Comparison of ENCODE assay signal across 25 cellular contexts in the genomic region with DNA sequence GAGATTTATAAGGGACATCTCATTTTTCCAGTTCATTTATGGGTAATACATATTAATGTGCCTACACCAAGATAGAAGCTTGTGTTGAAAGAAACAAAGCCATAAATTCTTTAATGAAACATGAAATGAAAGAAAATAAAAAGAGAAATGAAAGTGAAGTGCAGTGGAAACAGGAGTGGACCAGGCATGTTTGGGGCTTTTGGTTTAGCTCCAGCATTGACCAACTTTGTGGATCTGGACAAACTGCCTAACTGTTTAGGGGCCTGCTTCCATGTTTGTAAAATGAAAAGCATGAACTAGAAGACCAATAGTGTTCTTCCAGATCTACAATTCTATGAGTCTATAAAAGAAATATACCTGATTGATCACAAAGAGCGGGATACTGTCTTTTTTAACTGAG.
DNase-seq lines count a peak whose midpoint lies in the region; ATAC-seq and TF ChIP-seq lines count a peak whose summit lies in the region.
"Had no signal": no experiment of that assay in that cellular context is flagged by ENCODE, and none has a peak within 500 bp of the region (broad histone marks: within the 10 kb centered on the region; RNA-seq: fewer than 3 reads in every experiment).

No MANE protein-coding gene starts in this region.

- H3K4me3 Mint-ChIP-seq in activated T-cell treated with anti-CD3 and anti-CD28 coated beads, Interleukin-2, amount 50 U/mL, for 24 hours: no peak overlapping the region
- H3K4me3 Mint-ChIP-seq in activated T-cell treated with anti-CD3 and anti-CD28 coated beads, Interleukin-2, amount 50 U/mL, for 72 hours: no peak overlapping the region
- no peak overlapping the region for H3K4me3 Mint-ChIP-seq in activated naive CD8-positive, alpha-beta T cell
- peak overlapping the region in 1 of 2 donors; percentile 6 for H3K4me3 Mint-ChIP-seq in stimulated activated naive B cell treated with anti-CD40 and anti-IgM and Interleukin-4, amounts not matched to agents 10 μg/mL and 1 μg/mL and 100 μg/mL, for 72 hours
- H3K4me3 Mint-ChIP-seq: CD8-positive, alpha-beta memory T cell; GM23338 had no signal

- 94 to 97% (median 97%) methylated on average over 1 of the region's 1 CpG for WGBS in stomach, 5 donors

- no peaks in the 10 kb centered on the region for H3K9me3 ChIP-seq in stomach
- no peaks in the 10 kb centered on the region for H3K9me3 ChIP-seq in colonic mucosa
- H3K9me3 ChIP-seq: HAP-1, SJCRH30 had no signal

- H3K4me1 ChIP-seq in stomach (no peaks in the 10 kb centered on the region), colonic mucosa (no peaks in the 10 kb centered on the region)
- H3K4me1 ChIP-seq: HAP-1, SJCRH30 had no signal

- ATAC-seq in activated T-cell treated with anti-CD3 and anti-CD28 coated beads, Interleukin-2, amount 50 U/mL, for 72 hours (replicated peaks in 1 of 2): no peak
- peak; percentile 63 to 73 for ATAC-seq in stimulated activated naive B cell treated with anti-CD40 and anti-IgM and Interleukin-4, amounts not matched to agents 10 μg/mL and 1 μg/mL and 100 μg/mL, for 72 hours (replicated peaks)
- no peak for ATAC-seq in HG02870 (IDR thresholded peaks at IDR 0.05; ENCODE audit: unreplicated experiment)
- ATAC-seq: GM23338, HepG2, K562, Panc1 had no signal

- H3K9ac ChIP-seq in colonic mucosa (ENCODE audit: low read depth in 2 of 2, low read length in 2 of 2): no peak overlapping the region

- peaks cover 5% of the 10 kb centered on the region for H3K9me3 Mint-ChIP-seq in activated T-cell treated with anti-CD3 and anti-CD28 coated beads, Interleukin-2, amount 50 U/mL, for 24 hours
- peaks cover 4 to 10% of the 10 kb centered on the region in 2 donors for H3K9me3 Mint-ChIP-seq in activated T-cell treated with anti-CD3 and anti-CD28 coated beads, Interleukin-2, amount 50 U/mL, for 72 hours
- H3K9me3 Mint-ChIP-seq in activated naive CD8-positive, alpha-beta T cell (ENCODE audit: low read depth): no peaks in the 10 kb centered on the region
- H3K9me3 Mint-ChIP-seq in stimulated activated naive B cell treated with anti-CD40 and anti-IgM and Interleukin-4, amounts not matched to agents 10 μg/mL and 1 μg/mL and 100 μg/mL, for 72 hours: peaks cover 5 to 6% of the 10 kb centered on the region in 2 donors
- H3K9me3 Mint-ChIP-seq: CD8-positive, alpha-beta memory T cell; GM23338 had no signal

- no peaks in the 10 kb centered on the region for H3K27me3 Mint-ChIP-seq in activated T-cell treated with anti-CD3 and anti-CD28 coated beads, Interleukin-2, amount 50 U/mL, for 24 hours
- no peaks in the 10 kb centered on the region for H3K27me3 Mint-ChIP-seq in activated T-cell treated with anti-CD3 and anti-CD28 coated beads, Interleukin-2, amount 50 U/mL, for 72 hours (ENCODE audit: low read depth)
- H3K27me3 Mint-ChIP-seq in activated naive CD8-positive, alpha-beta T cell: no peaks in the 10 kb centered on the region
- H3K27me3 Mint-ChIP-seq in stimulated activated naive B cell treated with anti-CD40 and anti-IgM and Interleukin-4, amounts not matched to agents 10 μg/mL and 1 μg/mL and 100 μg/mL, for 72 hours: no peaks in the 10 kb centered on the region
- H3K27me3 Mint-ChIP-seq: CD8-positive, alpha-beta memory T cell had no signal

- TF ChIP-seq POLR2A in stomach (IDR thresholded peaks at IDR 0.05): no peak

- H3K4me3 ChIP-seq in stomach (no peak overlapping the region), colonic mucosa (no peak overlapping the region)
- H3K4me3 ChIP-seq: GM23338, HAP-1, K562, SJCRH30 had no signal

- H3K36me3 Mint-ChIP-seq in activated T-cell treated with anti-CD3 and anti-CD28 coated beads, Interleukin-2, amount 50 U/mL, for 24 hours (ENCODE audit: low read depth): peaks cover 97% of the 10 kb centered on the region
- peaks cover 14 to 64% of the 10 kb centered on the region in 2 donors for H3K36me3 Mint-ChIP-seq in activated T-cell treated with anti-CD3 and anti-CD28 coated beads, Interleukin-2, amount 50 U/mL, for 72 hours (ENCODE audit: insufficient read depth in 2 of 2)
- H3K36me3 Mint-ChIP-seq in activated naive CD8-positive, alpha-beta T cell: peaks cover 36% of the 10 kb centered on the region
- H3K36me3 Mint-ChIP-seq in stimulated activated naive B cell treated with anti-CD40 and anti-IgM and Interleukin-4, amounts not matched to agents 10 μg/mL and 1 μg/mL and 100 μg/mL, for 72 hours: peaks cover 47 to 73% of the 10 kb centered on the region in 2 donors

- peak overlapping the region; percentile 62 for H3K27ac Mint-ChIP-seq in activated T-cell treated with anti-CD3 and anti-CD28 coated beads, Interleukin-2, amount 50 U/mL, for 24 hours
- H3K27ac Mint-ChIP-seq in activated T-cell treated with anti-CD3 and anti-CD28 coated beads, Interleukin-2, amount 50 U/mL, for 72 hours: no peak overlapping the region
- H3K27ac Mint-ChIP-seq in activated naive CD8-positive, alpha-beta T cell: peak overlapping the region; percentile 58
- peak overlapping the region; percentile 87 for H3K27ac Mint-ChIP-seq in stimulated activated naive B cell treated with anti-CD40 and anti-IgM and Interleukin-4, amounts not matched to agents 10 μg/mL and 1 μg/mL and 100 μg/mL, for 72 hours
- H3K27ac Mint-ChIP-seq: GM23338 had no signal

- TF ChIP-seq EP300 in stomach (IDR thresholded peaks at IDR 0.05): no peak

- H3K27me3 ChIP-seq in stomach: no peaks in the 10 kb centered on the region
- no peaks in the 10 kb centered on the region for H3K27me3 ChIP-seq in colonic mucosa
- H3K27me3 ChIP-seq: SJCRH30 had no signal

- no peak for DNase-seq in activated T-cell treated with anti-CD3 and anti-CD28 coated beads, Interleukin-2, amount 50 U/mL, for 24 hours
- DNase-seq in activated T-cell treated with anti-CD3 and anti-CD28 coated beads, Interleukin-2, amount 50 U/mL, for 72 hours: no peak
- peak; percentile 75 for DNase-seq in NOMO-1 treated with DMSO at 0.1 percent for 48 hours (lab: John Stamatoyannopoulos, UW; ENCODE audit: unreplicated experiment)
- DNase-seq in stimulated activated naive B cell treated with anti-CD40 and anti-IgM and Interleukin-4, amounts not matched to agents 10 μg/mL and 1 μg/mL and 100 μg/mL, for 72 hours: no peak
- DNase-seq in stomach: no peak
- no peak for DNase-seq in colonic mucosa
- DNase-seq: 8988T; C1 segment of cervical spinal cord; Calu3; CD8-positive, alpha-beta memory T cell; DMS153; MM.1S; NCI-H1105 treated with DMSO at 0.1 percent for 48 hours; NCI-H1694; NCI-H446; NCI-H526 treated with DMSO at 0.1 percent for 48 hours; SJCRH30 had no signal

- no peak for TF ChIP-seq CTCF in stomach (IDR thresholded peaks at IDR 0.05)
- no peak for TF ChIP-seq CTCF in colonic mucosa (IDR thresholded peaks at IDR 0.05)

- intact Hi-C loops in stomach (cut with DNase I; ENCODE audit: low total_unique reads): no loop called here
- intact Hi-C loops in colonic mucosa (cut with DNase I): no loop called here

- H3K36me3 ChIP-seq in stomach: no peaks in the 10 kb centered on the region
- no peaks in the 10 kb centered on the region for H3K36me3 ChIP-seq in colonic mucosa
- H3K36me3 ChIP-seq: HAP-1, SJCRH30 had no signal

- H3K4me1 Mint-ChIP-seq in activated T-cell treated with anti-CD3 and anti-CD28 coated beads, Interleukin-2, amount 50 U/mL, for 24 hours (ENCODE audit: low read depth): peaks cover 70% of the 10 kb centered on the region
- peaks cover 67% of the 10 kb centered on the region for H3K4me1 Mint-ChIP-seq in activated T-cell treated with anti-CD3 and anti-CD28 coated beads, Interleukin-2, amount 50 U/mL, for 72 hours (ENCODE audit: low read depth)
- peaks cover 74% of the 10 kb centered on the region for H3K4me1 Mint-ChIP-seq in activated naive CD8-positive, alpha-beta T cell (ENCODE audit: low read depth)
- H3K4me1 Mint-ChIP-seq in stimulated activated naive B cell treated with anti-CD40 and anti-IgM and Interleukin-4, amounts not matched to agents 10 μg/mL and 1 μg/mL and 100 μg/mL, for 72 hours: peaks cover 38 to 72% of the 10 kb centered on the region in 2 donors
- H3K4me1 Mint-ChIP-seq: GM23338 had no signal

- H3K27ac ChIP-seq in stomach: no peak overlapping the region
- H3K27ac ChIP-seq in colonic mucosa: no peak overlapping the region
- H3K27ac ChIP-seq: HL-60, SJCRH30 had no signal

Comparison
In these comparisons a context has a peak if more than half of its experiments do, and no peak if none do; other contexts are left out.
1. ATAC-seq: peak in stimulated activated naive B cell treated with anti-CD40 and anti-IgM and Interleukin-4, amounts not matched to agents 10 μg/mL and 1 μg/mL and 100 μg/mL, for 72 hours (2 of 2); none in activated T-cell treated with anti-CD3 and anti-CD28 coated beads, Interleukin-2, amount 50 U/mL, for 72 hours (0 of 2) and HG02870 (single experiment).